1 cellular context compared by ENCODE assay signal in genomic region chr3:31926543-31926942, GRCh38.
TF ChIP-seq lines count a peak whose summit lies in the region.

No MANE protein-coding gene starts in this region.

TF ChIP-seq in H1, 55 proteins besides CTCF, POLR2A, EP300 and RAD21:
- TF ChIP-seq SP2 (IDR thresholded peaks at IDR 0.05; ENCODE audit: low read length) (no peak), SUZ12 (IDR thresholded peaks at IDR 0.05; ENCODE audit: low read length) (no peak), CREB1 (IDR thresholded peaks at IDR 0.05) (no peak), SIN3A (conservative IDR thresholded peaks at IDR 0.05 in 1 of 2, IDR thresholded peaks at IDR 0.05 in 1 of 2; ENCODE audit: low read depth in 1 of 2, low read length in 2 of 2) (no peak), SAP30 (IDR thresholded peaks at IDR 0.05; ENCODE audit: insufficient read depth, insufficient replicate concordance, low read length) (no peak), RFX5 (IDR thresholded peaks at IDR 0.05; ENCODE audit: borderline replicate concordance, low read depth, low read length) (no peak), CBX5 (IDR thresholded peaks at IDR 0.05; ENCODE audit: low read depth, low read length) (no peak), POU5F1 (IDR thresholded peaks at IDR 0.05; ENCODE audit: low read depth, low read length) (no peak), SIRT6 (IDR thresholded peaks at IDR 0.05; ENCODE audit: low read length) (no peak), BRCA1 (IDR thresholded peaks at IDR 0.05; ENCODE audit: low read depth, low read length) (no peak), PHF8 (conservative IDR thresholded peaks at IDR 0.05; ENCODE audit: low read depth, low read length) (no peak), SIX5 (IDR thresholded peaks at IDR 0.05; ENCODE audit: low read depth, low read length) (no peak), CHD1 (IDR thresholded peaks at IDR 0.05; ENCODE audit: low read depth, low read length) (no peak), CHD2 (IDR thresholded peaks at IDR 0.05; ENCODE audit: low read length) (no peak)
